In genomic region chr6:76416821-76417605, GRCh38 we compare ENCODE assay signal across 25 cellular contexts.
DNase-seq lines count a peak whose midpoint lies in the region; ATAC-seq and TF ChIP-seq lines count a peak whose summit lies in the region.
"Had no signal": no experiment of that assay in that cellular context is flagged by ENCODE, and none has a peak within 500 bp of the region (broad histone marks: within the 10 kb centered on the region; RNA-seq: fewer than 3 reads in every experiment).

No MANE protein-coding gene starts in this region.

- intact Hi-C loops in PC-3 (cut with micrococcal nuclease) (no loop called here), prostate gland (cut with DNase I) (no loop called here)
- intact Hi-C loops in activated CD4-positive, alpha-beta memory T cell treated with anti-CD3 and anti-CD28 coated beads for 36 hours (cut with micrococcal nuclease): no loop called here

- H3K27me3 ChIP-seq in HAP-1 (ENCODE audit: low read depth) (no peaks in the 10 kb centered on the region), PC-3 (ENCODE audit: low read length) (no peaks in the 10 kb centered on the region), prostate gland (replicated peaks; ENCODE audit: insufficient read depth) (no peaks in the 10 kb centered on the region)
- H3K27me3 ChIP-seq: BLaER1 treated with 17β-estradiol and CSF1 and Interleukin-3, amounts not matched to agents 10 nM and 100 nM; gastroesophageal sphincter had no signal

- 31% methylated on average over 5 of the region's 5 CpGs for WGBS in prostate gland

- H3K4me1 ChIP-seq in HAP-1 (no peaks in the 10 kb centered on the region), PC-3 (ENCODE audit: insufficient read depth, low read length) (no peaks in the 10 kb centered on the region), prostate gland (replicated peaks) (peaks cover 4% of the 10 kb centered on the region)
- H3K4me1 ChIP-seq: BLaER1 treated with 17β-estradiol and CSF1 and Interleukin-3, amounts not matched to agents 10 nM and 100 nM; Caco-2; gastroesophageal sphincter had no signal

- H3K36me3 ChIP-seq in HAP-1 (replicated peaks): no peaks in the 10 kb centered on the region
- no peaks in the 10 kb centered on the region for H3K36me3 ChIP-seq in PC-3 (ENCODE audit: low read depth, low read length)
- no peaks in the 10 kb centered on the region for H3K36me3 ChIP-seq in prostate gland
- H3K36me3 ChIP-seq: BLaER1 treated with 17β-estradiol and CSF1 and Interleukin-3, amounts not matched to agents 10 nM and 100 nM; gastroesophageal sphincter had no signal

- TF ChIP-seq CTCF in PC-3 (conservative IDR thresholded peaks at IDR 0.05; ENCODE audit: low read depth, low read length) (no peak), prostate gland (IDR thresholded peaks at IDR 0.05) (no peak), GM20000 (IDR thresholded peaks at IDR 0.05; ENCODE audit: extremely low read depth, missing control alignments) (no peak)

- H3K36me3 Mint-ChIP-seq in activated CD4-positive, alpha-beta memory T cell treated with anti-CD3 and anti-CD28 coated beads for 36 hours: no peaks in the 10 kb centered on the region
- H3K36me3 Mint-ChIP-seq: activated naive CD4-positive, alpha-beta T cell treated with anti-CD3 and anti-CD28 coated beads, Interleukin-2, amount 50 U/mL, for 24 hours; type B pancreatic cell had no signal

- POLR2A ChIA-PET in PC-3 (lab: Charles Lee; ENCODE audit: unreplicated experiment): no interaction called here
- POLR2A ChIA-PET in activated CD4-positive, alpha-beta memory T cell treated with anti-CD3 and anti-CD28 coated beads for 36 hours (lab: Charles Lee): no interaction called here

- ATAC-seq in PC-3: no peak
- ATAC-seq: gastroesophageal sphincter, left cardiac atrium, Right ventricle myocardium inferior had no signal

- peak; percentile 8 to 17 for DNase-seq in HAP-1 (ENCODE audit: low spot score in 2 of 2)
- DNase-seq in NCI-H1930 (lab: John Stamatoyannopoulos, UW): peak; percentile 60 to 68
- DNase-seq in PC-3: peak; percentile 9
- DNase-seq in prostate gland (ENCODE audit: low spot score): peak; percentile 44
- no peak for DNase-seq in activated CD4-positive, alpha-beta memory T cell treated with anti-CD3 and anti-CD28 coated beads for 36 hours
- no peak for DNase-seq in activated CD4-positive, alpha-beta T cell treated with anti-CD3 and anti-CD28 coated beads, Interleukin-2, amount 50 U/mL, for 48 hours
- no peak for DNase-seq in GM20000 (ENCODE audit: low spot score)
- DNase-seq: activated CD4-positive, alpha-beta T cell treated with anti-CD3 and anti-CD28 coated beads for 4 hours; activated CD8-positive, alpha-beta memory T cell treated with anti-CD3 and anti-CD28 coated beads for 24 hours; activated T-cell treated with anti-CD3 and anti-CD28 coated beads for 4 hours; amygdala; Caco-2; GDM1; hippocampal formation; left cardiac atrium; NCI-H1092; NCI-H187; stimulated activated CD4-positive, alpha-beta T cell treated with anti-CD3 and anti-CD28 coated beads, Interleukin-4, amount 100 ng/mL, for 4 hours had no signal

- H3F3A ChIP-seq in PC-3 (ENCODE audit: low read length, unreplicated experiment): no peaks in the 10 kb centered on the region

- no peaks in the 10 kb centered on the region for H3K27me3 Mint-ChIP-seq in activated CD4-positive, alpha-beta memory T cell treated with anti-CD3 and anti-CD28 coated beads for 36 hours
- H3K27me3 Mint-ChIP-seq: activated naive CD4-positive, alpha-beta T cell treated with anti-CD3 and anti-CD28 coated beads, Interleukin-2, amount 50 U/mL, for 24 hours had no signal

- H3K9me3 Mint-ChIP-seq in activated CD4-positive, alpha-beta memory T cell treated with anti-CD3 and anti-CD28 coated beads for 36 hours: no peaks in the 10 kb centered on the region
- H3K9me3 Mint-ChIP-seq: activated naive CD4-positive, alpha-beta T cell treated with anti-CD3 and anti-CD28 coated beads, Interleukin-2, amount 50 U/mL, for 24 hours; nephron; type B pancreatic cell had no signal

- no peaks in the 10 kb centered on the region for H3K4me1 Mint-ChIP-seq in activated CD4-positive, alpha-beta memory T cell treated with anti-CD3 and anti-CD28 coated beads for 36 hours (ENCODE audit: low read depth)
- H3K4me1 Mint-ChIP-seq: activated naive CD4-positive, alpha-beta T cell treated with anti-CD3 and anti-CD28 coated beads, Interleukin-2, amount 50 U/mL, for 24 hours had no signal

- H2AFZ ChIP-seq in PC-3 (ENCODE audit: low read length): no peak overlapping the region

- no peaks in the 10 kb centered on the region for H3K9me2 ChIP-seq in PC-3 (replicated peaks; ENCODE audit: low read length)

- H3K27ac Mint-ChIP-seq in activated CD4-positive, alpha-beta memory T cell treated with anti-CD3 and anti-CD28 coated beads for 36 hours: no peak overlapping the region
- H3K27ac Mint-ChIP-seq: activated naive CD4-positive, alpha-beta T cell treated with anti-CD3 and anti-CD28 coated beads, Interleukin-2, amount 50 U/mL, for 24 hours; activated T-helper 2 cell treated with anti-CD3 and anti-CD28 coated beads, Interferon-gamma antibody, Interleukin-2, Interleukin-4, amounts not matched to agents 10 μg/mL and 5 μg/mL and 100 μg/mL, durations not matched to agents 14 hours and 24 hours and 36 hours; nephron; type B pancreatic cell had no signal

- H3K9ac ChIP-seq in PC-3 (ENCODE audit: low read length): no peak overlapping the region
- H3K9ac ChIP-seq: BLaER1 treated with 17β-estradiol and CSF1 and Interleukin-3, amounts not matched to agents 10 nM and 100 nM had no signal

- no peak overlapping the region for H3K27ac ChIP-seq in PC-3 (ENCODE audit: low read length)
- H3K27ac ChIP-seq in prostate gland: no peak overlapping the region
- H3K27ac ChIP-seq: BLaER1 treated with 17β-estradiol and CSF1 and Interleukin-3, amounts not matched to agents 10 nM and 100 nM; gastroesophageal sphincter had no signal

- CTCF ChIA-PET in PC-3 (lab: Charles Lee): no interaction called here
- CTCF ChIA-PET in activated CD4-positive, alpha-beta memory T cell treated with anti-CD3 and anti-CD28 coated beads for 36 hours (lab: Charles Lee): no interaction called here

- no peak overlapping the region for H3K4me2 ChIP-seq in PC-3 (ENCODE audit: low read length)
- H3K4me2 ChIP-seq: BLaER1 treated with 17β-estradiol and CSF1 and Interleukin-3, amounts not matched to agents 10 nM and 100 nM had no signal

- no peak for TF ChIP-seq POLR2A in prostate gland (IDR thresholded peaks at IDR 0.05)

- in situ Hi-C loops in HAP-1 (cut with MboI; ENCODE audit: low sequenced_read_pairs): no loop called here

- H3K9me3 ChIP-seq in HAP-1: no peaks in the 10 kb centered on the region
- H3K9me3 ChIP-seq in PC-3 (ENCODE audit: low read length): no peaks in the 10 kb centered on the region
- no peaks in the 10 kb centered on the region for H3K9me3 ChIP-seq in prostate gland
- H3K9me3 ChIP-seq: BLaER1 treated with 17β-estradiol and CSF1 and Interleukin-3, amounts not matched to agents 10 nM and 100 nM; gastroesophageal sphincter had no signal

- H3K4me3 ChIP-seq in HAP-1 (no peak overlapping the region), PC-3 (ENCODE audit: low read length) (no peak overlapping the region), prostate gland (no peak overlapping the region)
- H3K4me3 ChIP-seq: BLaER1 treated with 17β-estradiol and CSF1 and Interleukin-3, amounts not matched to agents 10 nM and 100 nM; gastroesophageal sphincter had no signal

- H3K4me3 Mint-ChIP-seq in activated CD4-positive, alpha-beta memory T cell treated with anti-CD3 and anti-CD28 coated beads for 36 hours: no peak overlapping the region
- H3K4me3 Mint-ChIP-seq: activated naive CD4-positive, alpha-beta T cell treated with anti-CD3 and anti-CD28 coated beads, Interleukin-2, amount 50 U/mL, for 24 hours; nephron; type B pancreatic cell had no signal

- H4K20me1 ChIP-seq in PC-3 (ENCODE audit: low read length): no peaks in the 10 kb centered on the region
- H4K20me1 ChIP-seq: BLaER1 treated with 17β-estradiol and CSF1 and Interleukin-3, amounts not matched to agents 10 nM and 100 nM had no signal

- no TSS peak for BruUV-seq in PC-3 (replicated peaks; lab: Mats Ljungman, UMichigan)

- H3K79me2 ChIP-seq in PC-3 (ENCODE audit: low read length): no peaks in the 10 kb centered on the region

Comparison
In these comparisons a context has a peak if more than half of its experiments do, and no peak if none do; other contexts are left out.
1. DNase-seq: peak in HAP-1 (2 of 2), NCI-H1930 (2 of 2), PC-3 (single experiment) and prostate gland (single experiment); none in activated CD4-positive, alpha-beta memory T cell treated with anti-CD3 and anti-CD28 coated beads for 36 hours (single experiment), activated CD4-positive, alpha-beta T cell treated with anti-CD3 and anti-CD28 coated beads, Interleukin-2, amount 50 U/mL, for 48 hours (0 of 2) and GM20000 (single experiment).